ENCODE assay signal across 1 cellular context in the genomic region with DNA sequence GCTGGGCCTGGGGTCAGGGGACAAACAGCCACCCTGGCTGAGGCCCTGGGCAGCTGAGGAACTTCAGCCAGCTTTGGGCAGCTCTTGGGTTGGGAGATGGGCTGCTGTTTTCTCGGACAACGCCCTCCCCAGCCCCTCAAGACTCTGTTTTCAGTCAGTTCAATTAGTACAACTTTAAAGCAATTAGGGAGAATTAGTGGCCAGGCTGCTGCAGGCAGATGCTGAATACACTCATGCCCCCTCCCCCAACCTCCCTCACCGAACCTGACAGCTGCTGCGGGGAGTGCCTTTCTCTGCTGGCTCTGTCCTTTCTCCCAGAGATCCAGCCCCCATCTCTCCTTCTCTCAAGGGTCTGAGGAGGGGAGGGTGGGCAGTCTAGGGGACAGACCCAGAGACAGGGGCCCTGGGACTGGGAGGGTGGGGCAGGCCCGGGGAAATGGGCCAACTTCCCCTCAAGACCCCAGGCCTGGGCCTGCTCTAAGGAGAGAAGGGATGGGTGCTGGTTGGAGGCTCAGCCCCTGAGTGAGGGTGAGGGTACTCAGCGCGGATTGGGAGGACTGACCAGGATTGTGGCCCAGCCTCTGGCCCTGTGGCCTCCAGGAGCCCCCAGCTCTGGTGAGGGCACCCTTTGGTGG.
TF ChIP-seq lines count a peak whose summit lies in the region.

No MANE protein-coding gene starts in this region.

TF ChIP-seq in H1, 55 proteins besides CTCF, POLR2A, EP300 and RAD21:
- TF ChIP-seq ZNF274 (IDR thresholded peaks at IDR 0.05; ENCODE audit: borderline replicate concordance, extremely low read depth, low read length) (no peak), EGR1 (IDR thresholded peaks at IDR 0.05; ENCODE audit: borderline replicate concordance, low read depth, low read length) (no peak), KDM1A (IDR thresholded peaks at IDR 0.05; ENCODE audit: borderline replicate concordance, low read length) (no peak), YY1 (IDR thresholded peaks at IDR 0.05; ENCODE audit: low read depth, low read length) (no peak), BCL11A (IDR thresholded peaks at IDR 0.05; ENCODE audit: low read depth in 2 of 2, low read length in 2 of 2) (no peak), KDM5A (IDR thresholded peaks at IDR 0.05; ENCODE audit: low read length) (no peak), CHD1 (IDR thresholded peaks at IDR 0.05; ENCODE audit: low read depth, low read length) (no peak)
